In the genomic region with DNA sequence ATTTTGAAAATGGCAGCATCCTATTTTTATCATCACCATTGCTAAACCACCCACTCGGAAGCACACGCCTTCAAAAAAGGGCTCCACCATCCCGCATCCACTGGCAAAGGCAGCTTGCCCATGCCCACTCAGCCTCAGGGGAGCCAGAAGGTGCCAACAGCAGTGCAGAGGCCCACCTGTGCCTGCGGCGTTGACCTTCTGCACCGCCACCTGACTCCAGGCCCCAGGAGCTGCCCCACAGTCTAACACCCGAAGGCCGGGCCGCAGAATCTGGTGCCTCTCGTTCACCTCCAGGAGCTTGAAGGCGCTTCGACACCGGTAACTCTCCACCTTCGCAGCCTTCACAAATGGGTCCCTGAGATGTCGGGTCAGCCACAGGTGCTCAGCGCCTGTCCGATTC, we compare ENCODE assay signal across 20 cellular contexts.
"Had no signal": no experiment of that assay in that cellular context is flagged by ENCODE, and none has a peak within 500 bp of the region (broad histone marks: within the 10 kb centered on the region; RNA-seq: fewer than 3 reads in every experiment).

No MANE protein-coding gene starts in this region.

- DNase-seq: activated CD4-positive, alpha-beta T cell treated with anti-CD3 and anti-CD28 coated beads for 1 hour; activated CD4-positive, alpha-beta T cell treated with anti-CD3 and anti-CD28 coated beads, Interleukin-2, amount 50 U/mL, for 48 hours; anterior cingulate cortex; colonic mucosa; heart left ventricle; kidney; T-helper 2 cell had no signal

- H3K27me3 ChIP-seq: colonic mucosa, esophagus muscularis mucosa, gastroesophageal sphincter, heart left ventricle, neural progenitor cell, right atrium auricular region, tibial nerve, vagina had no signal

- H3K36me3 ChIP-seq: colonic mucosa had no signal

- H3K27ac ChIP-seq: colonic mucosa, esophagus muscularis mucosa, gastroesophageal sphincter, heart left ventricle, neural progenitor cell, prostate gland, right atrium auricular region, tibial nerve, vagina, VCaP had no signal

- H3K4me3 Mint-ChIP-seq: central memory CD8-positive, alpha-beta T cell; stimulated activated naive CD8-positive, alpha-beta T cell treated with anti-CD3 and anti-CD28 coated beads, Interleukin-15, Interleukin-2, amounts not matched to agents 100 ng/mL and 50 ng/mL, for 24 hours had no signal

- H3K27ac Mint-ChIP-seq: mesothelial cell of epicardium; neural progenitor cell; stimulated activated naive CD8-positive, alpha-beta T cell treated with anti-CD3 and anti-CD28 coated beads, Interleukin-15, Interleukin-2, amounts not matched to agents 100 ng/mL and 50 ng/mL, for 24 hours had no signal

- H3K27me3 Mint-ChIP-seq: central memory CD8-positive, alpha-beta T cell; stimulated activated naive CD8-positive, alpha-beta T cell treated with anti-CD3 and anti-CD28 coated beads, Interleukin-15, Interleukin-2, amounts not matched to agents 100 ng/mL and 50 ng/mL, for 24 hours had no signal

- H3K9me3 Mint-ChIP-seq: central memory CD8-positive, alpha-beta T cell; mesothelial cell of epicardium; neural progenitor cell; stimulated activated naive CD8-positive, alpha-beta T cell treated with anti-CD3 and anti-CD28 coated beads, Interleukin-15, Interleukin-2, amounts not matched to agents 100 ng/mL and 50 ng/mL, for 24 hours had no signal

- ATAC-seq: gastroesophageal sphincter, heart left ventricle, left lobe of liver had no signal

- H2AFZ ChIP-seq: neural progenitor cell had no signal

- H3K9ac ChIP-seq: neural progenitor cell had no signal

- H3K9me3 ChIP-seq: colonic mucosa, esophagus muscularis mucosa, gastroesophageal sphincter, heart left ventricle, prostate gland, right atrium auricular region, tibial nerve, vagina had no signal

- H3K4me3 ChIP-seq: colonic mucosa, esophagus muscularis mucosa, gastroesophageal sphincter, heart left ventricle, lung, neural progenitor cell, prostate gland, right atrium auricular region, tibial nerve, vagina had no signal

- H3K4me2 ChIP-seq: neural progenitor cell had no signal
